ENCODE assay signal across 10 cellular contexts in genomic region chr4:40321671-40322131, GRCh38. TPM values are rescaled to one million over a fixed set of nuclear protein-coding genes. Genes with fewer than 3 reads are reported as not detected.
DNase-seq lines count a peak whose midpoint lies in the region; ATAC-seq, FAIRE-seq and TF ChIP-seq lines count a peak whose summit lies in the region.
"Had no signal": no experiment of that assay in that cellular context is flagged by ENCODE, and none has a peak within 500 bp of the region (broad histone marks: within the 10 kb centered on the region; RNA-seq: fewer than 3 reads in every experiment).

No MANE protein-coding gene starts in this region.

- H3K4me3 Mint-ChIP-seq in CD4-positive, alpha-beta T cell, result no peak overlapping the region
- H3K4me3 Mint-ChIP-seq in astrocyte (ENCODE audit: unreplicated experiment), result no peak overlapping the region

- H4K91ac ChIP-seq in mesenchymal stem cell (ENCODE audit: low read length), result no peak overlapping the region

- no peak overlapping the region for H3K27ac ChIP-seq in CD4-positive, alpha-beta T cell (ENCODE audit: low read depth, low read length)
- H3K27ac ChIP-seq in astrocyte (ENCODE audit: low read depth, low read length) (peak overlapping the region; percentile 31), mesenchymal stem cell (ENCODE audit: low read length, poor library complexity, severe bottlenecking) (no peak overlapping the region)
- H3K27ac ChIP-seq: pancreas had no signal

- no peak overlapping the region for H2BK5ac ChIP-seq in mesenchymal stem cell (ENCODE audit: low read depth, low read length, poor library complexity, severe bottlenecking)

- H2BK12ac ChIP-seq in mesenchymal stem cell (ENCODE audit: low read length in 2 of 2), result peak overlapping the region in 1 of 2 experiments; percentile 58

- H2AFZ ChIP-seq in astrocyte (ENCODE audit: low read depth, low read length), result no peak overlapping the region
- no peak overlapping the region for H2AFZ ChIP-seq in mesenchymal stem cell (ENCODE audit: low read depth, low read length)

- H3K27me3 Mint-ChIP-seq in CD4-positive, alpha-beta T cell, result no peaks in the 10 kb centered on the region
- H3K27me3 Mint-ChIP-seq in astrocyte (ENCODE audit: low read depth, unreplicated experiment), result no peaks in the 10 kb centered on the region

- H2AK5ac ChIP-seq in mesenchymal stem cell (ENCODE audit: low read length, severe bottlenecking), result no peak overlapping the region

- WGBS in mesenchymal stem cell, result 77% methylated on average over 4 of the region's 4 CpGs

- ATAC-seq in CD4-positive, alpha-beta T cell (ENCODE audit: poor library complexity), result no peak
- no peak for ATAC-seq in HG03354 (IDR thresholded peaks at IDR 0.05; ENCODE audit: poor library complexity, severe bottlenecking, unreplicated experiment)
- no peak for ATAC-seq in GM21786 (IDR thresholded peaks at IDR 0.05; ENCODE audit: unreplicated experiment)
- ATAC-seq in HG03442 (IDR thresholded peaks at IDR 0.05; ENCODE audit: unreplicated experiment), result no peak
- no peak for ATAC-seq in HG03108 (IDR thresholded peaks at IDR 0.05; ENCODE audit: unreplicated experiment)

- H3K4me1 Mint-ChIP-seq in CD4-positive, alpha-beta T cell (ENCODE audit: low read depth), result peaks cover 33% of the 10 kb centered on the region
- H3K4me1 Mint-ChIP-seq in astrocyte (ENCODE audit: low read depth, unreplicated experiment), result peaks cover 20% of the 10 kb centered on the region

- peaks cover 17% of the 10 kb centered on the region for H3K4me1 ChIP-seq in astrocyte (ENCODE audit: insufficient read depth, low read length)
- H3K4me1 ChIP-seq in mesenchymal stem cell (ENCODE audit: control insufficient read depth, insufficient read depth, low read depth, low read length), result peaks cover 4% of the 10 kb centered on the region

- peak overlapping the region; percentile 16 for H3K27ac Mint-ChIP-seq in CD4-positive, alpha-beta T cell
- no peak overlapping the region for H3K27ac Mint-ChIP-seq in astrocyte (ENCODE audit: unreplicated experiment)

- no peak overlapping the region for H4K8ac ChIP-seq in mesenchymal stem cell (ENCODE audit: low read length)

- H3K18ac ChIP-seq in mesenchymal stem cell (ENCODE audit: low read depth in 1 of 2, low read length in 2 of 2), result peak overlapping the region in 1 of 2 experiments; percentile 74

- H3K9me3 ChIP-seq in CD4-positive, alpha-beta T cell (ENCODE audit: control insufficient read depth, low read length), result no peaks in the 10 kb centered on the region
- H3K9me3 ChIP-seq in astrocyte (ENCODE audit: insufficient read depth, low read depth, low read length) (no peaks in the 10 kb centered on the region), mesenchymal stem cell (ENCODE audit: control insufficient read depth, low read length) (no peaks in the 10 kb centered on the region)
- H3K9me3 ChIP-seq: pancreas had no signal

- DNase-seq in CD4-positive, alpha-beta T cell, result no peak
- DNase-seq in NCI-H1417 treated with DMSO at 0.1 percent for 48 hours (lab: John Stamatoyannopoulos, UW) (peak; percentile 21), astrocyte (ENCODE audit: low read depth) (peak; percentile 84), mesenchymal stem cell (peak; percentile 86)
- DNase-seq: aorta, pancreas had no signal

- no peak overlapping the region for H3K23ac ChIP-seq in mesenchymal stem cell (ENCODE audit: low read length in 2 of 2)

- POLR2A ChIA-PET in CD4-positive, alpha-beta T cell (lab: Charles Lee), result interaction anchor here (0.6 to 1.6 kb wide), 9 partner anchors 10 to 635 kb away, joined by 3 to 6 read pairs (median 3); no protein-coding TSS in a partner anchor

- no peak overlapping the region for H2BK15ac ChIP-seq in mesenchymal stem cell (ENCODE audit: low read depth, poor library complexity, severe bottlenecking)

- H3K4me2 ChIP-seq in astrocyte (ENCODE audit: low read length), result peak overlapping the region; percentile 43
- H3K4me2 ChIP-seq in mesenchymal stem cell (ENCODE audit: low read length, poor library complexity, severe bottlenecking), result no peak overlapping the region

- CTCF ChIA-PET in CD4-positive, alpha-beta T cell (lab: Charles Lee), result interaction anchor here (0.6 to 0.9 kb wide), 4 partner anchors 12 to 266 kb away, joined by 3 read pairs; partner anchors contain the start of gene N4BP2

- H3K9ac ChIP-seq in astrocyte (ENCODE audit: low read length) (no peak overlapping the region), mesenchymal stem cell (ENCODE audit: low read length) (no peak overlapping the region)

- no peaks in the 10 kb centered on the region for H3K79me2 ChIP-seq in astrocyte (ENCODE audit: insufficient read depth, low read length)

- H3K4me3 ChIP-seq in astrocyte (ENCODE audit: insufficient read depth, low read depth, low read length), result no peak overlapping the region
- H3K4me3 ChIP-seq in mesenchymal stem cell (ENCODE audit: insufficient read depth in 1 of 2, low read depth in 1 of 2, low read length in 2 of 2), result no peak overlapping the region
- H3K4me3 ChIP-seq: pancreas had no signal

- no peak for FAIRE-seq in astrocyte (lab: Jason Lieb, UNC)
- FAIRE-seq: pancreas had no signal

- H3K36me3 Mint-ChIP-seq in CD4-positive, alpha-beta T cell (ENCODE audit: low read depth), result no peaks in the 10 kb centered on the region
- H3K36me3 Mint-ChIP-seq in astrocyte (ENCODE audit: low read depth, unreplicated experiment), result no peaks in the 10 kb centered on the region

- no peak overlapping the region for H2BK120ac ChIP-seq in mesenchymal stem cell (ENCODE audit: low read depth, low read length)

- no peaks in the 10 kb centered on the region for H3K79me1 ChIP-seq in mesenchymal stem cell (replicated peaks; ENCODE audit: low read length, poor library complexity, severe bottlenecking)

- H3K27me3 ChIP-seq in CD4-positive, alpha-beta T cell (ENCODE audit: control insufficient read depth, insufficient read depth, low read length), result no peaks in the 10 kb centered on the region
- H3K27me3 ChIP-seq in astrocyte (ENCODE audit: insufficient read depth, low read length), result no peaks in the 10 kb centered on the region
- H3K27me3 ChIP-seq in mesenchymal stem cell (ENCODE audit: control insufficient read depth in 1 of 2, insufficient read depth in 1 of 2, low read length in 2 of 2), result no peaks in the 10 kb centered on the region
- H3K27me3 ChIP-seq: pancreas had no signal

- no peak for TF ChIP-seq CTCF in CD4-positive, alpha-beta T cell (IDR thresholded peaks at IDR 0.05)
- TF ChIP-seq CTCF in astrocyte (IDR thresholded peaks at IDR 0.05; ENCODE audit: insufficient read depth, low read depth, low read length), result no peak

- intact Hi-C loops in CD4-positive, alpha-beta T cell (cut with DNase I, micrococcal nuclease), result loop anchor here in 1 of 2 experiments (10.0 kb wide), 1 partner anchor 637 kb away; no protein-coding TSS in a partner anchor

- H3K9me3 Mint-ChIP-seq in CD4-positive, alpha-beta T cell, result no peaks in the 10 kb centered on the region
- no peaks in the 10 kb centered on the region for H3K9me3 Mint-ChIP-seq in astrocyte (ENCODE audit: unreplicated experiment)

- no peaks in the 10 kb centered on the region for H4K20me1 ChIP-seq in astrocyte (ENCODE audit: insufficient read depth, low read length)

- H3K36me3 ChIP-seq in astrocyte (ENCODE audit: insufficient read depth, low read length) (no peaks in the 10 kb centered on the region), mesenchymal stem cell (ENCODE audit: control insufficient read depth in 1 of 2, insufficient read depth in 2 of 2, low read depth in 1 of 2, low read length in 2 of 2) (no peaks in the 10 kb centered on the region)
- H3K36me3 ChIP-seq: pancreas had no signal

- no peak overlapping the region for H3K14ac ChIP-seq in mesenchymal stem cell (ENCODE audit: low read length in 2 of 2)

- H3K4ac ChIP-seq in mesenchymal stem cell (ENCODE audit: low read depth in 1 of 2, low read length in 2 of 2), result no peak overlapping the region

RNA-seq across cellular contexts. Expression of gene CHRNA9, which starts 13.4 kb away (rescaled TPM):
- total RNA-seq in CD4-positive, alpha-beta T cell, result not detected
- 2.8 and 3.4 TPM in 2 replicates for total RNA-seq in astrocyte
- polyA plus RNA-seq in mesenchymal stem cell (2013, experiment 1 of 2), result 0.14 TPM
- 0.18 TPM for polyA plus RNA-seq in mesenchymal stem cell (2013, experiment 2 of 2)
- total RNA-seq: aorta, pancreas had no signal
- polyA plus RNA-seq: aorta, pancreas had no signal

Comparison
In these comparisons a context has a peak if more than half of its experiments do, and no peak if none do; other contexts are left out.
1. DNase-seq: peak in NCI-H1417 treated with DMSO at 0.1 percent for 48 hours (single experiment), astrocyte (single experiment) and mesenchymal stem cell (single experiment); none in CD4-positive, alpha-beta T cell (0 of 10).